Comparison of ENCODE assay signal across 13 cellular contexts in genomic region chr2:120661551-120661950, GRCh38.
DNase-seq lines count a peak whose midpoint lies in the region; ATAC-seq and TF ChIP-seq lines count a peak whose summit lies in the region.
"Had no signal": no experiment of that assay in that cellular context is flagged by ENCODE, and none has a peak within 500 bp of the region (broad histone marks: within the 10 kb centered on the region; RNA-seq: fewer than 3 reads in every experiment).

No MANE protein-coding gene starts in this region.

- no peak overlapping the region for H3K4ac ChIP-seq in IMR-90 (ENCODE audit: low read depth, low read length)

- in situ Hi-C loops in IMR-90 (cut with MboI; ENCODE audit: low sequenced_read_pairs) (no loop called here), G401 (cut with HindIII; ENCODE audit: low sequenced_read_pairs) (no loop called here)

- H3K27me3 ChIP-seq in IMR-90 (ENCODE audit: control insufficient read depth, insufficient read depth, low read length) (peaks cover 5% of the 10 kb centered on the region; the same call in 1 of the 2 replicates), iPS-20b (ENCODE audit: insufficient read depth, low read length) (peaks cover 57% of the 10 kb centered on the region)

- H2BK20ac ChIP-seq in IMR-90 (ENCODE audit: low read depth, low read length): no peak overlapping the region

- no peaks in the 10 kb centered on the region for H3K9me2 ChIP-seq in OCI-LY7 (ENCODE audit: insufficient read depth, low read length)

- dilution Hi-C loops in IMR-90 (cut with HindIII; ENCODE audit: low sequenced_read_pairs, unreplicated experiment): no loop called here

- BruUV-seq in IMR-90 (replicated peaks; lab: Mats Ljungman, UMichigan): no TSS peak
- BruUV-seq in OCI-LY7 (replicated peaks; lab: Mats Ljungman, UMichigan): no TSS peak

- no peak for TF ChIP-seq POLR2A in IMR-90 (IDR thresholded peaks at IDR 0.05; ENCODE audit: low read depth, low read length)

- H2BK5ac ChIP-seq in IMR-90 (ENCODE audit: low read depth, low read length, poor library complexity, severe bottlenecking): no peak overlapping the region

- intact Hi-C loops in IMR-90 (cut with micrococcal nuclease) (no loop called here), OCI-LY7 (cut with micrococcal nuclease; ENCODE audit: unreplicated experiment) (no loop called here)

- DNase-seq in IMR-90 (no peak), putamen (ENCODE audit: low spot score) (peak; percentile 64), G401 (ENCODE audit: low spot score) (no peak), NCI-H187 treated with DMSO at 0.1 percent for 48 hours (lab: John Stamatoyannopoulos, UW) (no peak), OCI-LY7 (ENCODE audit: low spot score) (no peak), DMS153 treated with DMSO at 0.1 percent for 48 hours (lab: John Stamatoyannopoulos, UW; ENCODE audit: unreplicated experiment) (no peak)
- DNase-seq: activated CD8-positive, alpha-beta T cell treated with anti-CD3 and anti-CD28 coated beads for 36 hours; erythroblast; left lung; SW 1271 had no signal

- peak; percentile 62 for ATAC-seq in IMR-90 (ENCODE audit: low read depth)
- ATAC-seq: activated CD8-positive, alpha-beta T cell treated with anti-CD3 and anti-CD28 coated beads for 36 hours; left lung had no signal

- no peak overlapping the region for H3K23ac ChIP-seq in IMR-90 (ENCODE audit: low read depth, low read length)

- 0% methylated on average over 1 of the region's 16 CpGs; no CpG with 5 or more reads in 1 of the 2 experiments for WGBS in IMR-90 (ENCODE audit: extremely low coverage in 2 of 2, insufficient read length in 1 of 2), 2 experiments

- no peak overlapping the region for H2AK5ac ChIP-seq in IMR-90 (ENCODE audit: low read depth, low read length)

- no peak for TF ChIP-seq RAD21 in IMR-90 (IDR thresholded peaks at IDR 0.05; ENCODE audit: low read length)

- H3K4me1 ChIP-seq in IMR-90 (ENCODE audit: control insufficient read depth, insufficient read depth, low read length) (0 out of 2 replicates have a peak, but pooled peaks cover 1% of the 10 kb centered on the region), iPS-20b (ENCODE audit: insufficient read depth, low read length) (no peaks in the 10 kb centered on the region), OCI-LY7 (ENCODE audit: insufficient read depth, low read length, poor library complexity, severe bottlenecking) (no peaks in the 10 kb centered on the region)
- H3K4me1 ChIP-seq: left lung had no signal

- TF ChIP-seq CTCF in IMR-90 (conservative IDR thresholded peaks at IDR 0.05; ENCODE audit: low read depth, low read length) (no peak), brain (conservative IDR thresholded peaks at IDR 0.05) (no peak), OCI-LY7 (conservative IDR thresholded peaks at IDR 0.05; ENCODE audit: low read length) (no peak)

- no peaks in the 10 kb centered on the region; the same call in 1 of the 2 replicates for H3K9me1 ChIP-seq in IMR-90 (ENCODE audit: insufficient read depth, low read length)

- CTCF ChIA-PET in IMR-90 (lab: Yijun Ruan, JAX) (no interaction called here), OCI-LY7 (lab: Charles Lee; ENCODE audit: unreplicated experiment) (no interaction called here)

- H3K27ac ChIP-seq in IMR-90 (ENCODE audit: insufficient read depth, low read length) (no peak overlapping the region), iPS-20b (ENCODE audit: low read length) (no peak overlapping the region), OCI-LY7 (ENCODE audit: low read depth, low read length, poor library complexity, severe bottlenecking) (no peak overlapping the region)
- H3K27ac ChIP-seq: left lung had no signal

- POLR2A ChIA-PET in IMR-90 (lab: Charles Lee; ENCODE audit: unreplicated experiment) (no interaction called here), OCI-LY7 (lab: Charles Lee) (no interaction called here)

- peaks cover 14% of the 10 kb centered on the region for H3K27me3 Mint-ChIP-seq in brain
- H3K27me3 Mint-ChIP-seq: IgD-negative memory B cell had no signal

- H3K27ac Mint-ChIP-seq in brain: peak overlapping the region in 4 of 5 experiments; percentile 51 to 90 (median 72)
- H3K27ac Mint-ChIP-seq: activated CD8-positive, alpha-beta T cell treated with anti-CD3 and anti-CD28 coated beads for 36 hours; IgD-negative memory B cell had no signal

- peak overlapping the region; percentile 77 for H2AFZ ChIP-seq in IMR-90 (replicated peaks; ENCODE audit: low read length, poor library complexity)
- no peak overlapping the region for H2AFZ ChIP-seq in OCI-LY7 (ENCODE audit: low read length)

- H3K9ac ChIP-seq in IMR-90 (ENCODE audit: low read depth, low read length) (no peak overlapping the region), iPS-20b (ENCODE audit: low read depth, low read length) (no peak overlapping the region)

- no peak overlapping the region for H2BK120ac ChIP-seq in IMR-90 (ENCODE audit: low read depth, low read length)

- H3K56ac ChIP-seq in IMR-90 (ENCODE audit: extremely low read depth, insufficient read depth, low read length): no peak overlapping the region

- H3K4me2 ChIP-seq in IMR-90 (ENCODE audit: low read depth, low read length) (peak overlapping the region; percentile 33; the same call in 1 of the 2 replicates), OCI-LY7 (ENCODE audit: low read length) (no peak overlapping the region)

- peaks cover 15% of the 10 kb centered on the region for H3K36me3 Mint-ChIP-seq in brain

- H3K79me1 ChIP-seq in IMR-90 (ENCODE audit: low read depth in 1 of 2, low read length in 2 of 2): no peaks in the 10 kb centered on the region

- H2BK15ac ChIP-seq in IMR-90 (ENCODE audit: low read depth, low read length): no peak overlapping the region

- H3K9me3 Mint-ChIP-seq in brain: peaks cover 29 to 45% (median 32%) of the 10 kb centered on the region in 5 experiments

- H3K9me3 ChIP-seq in IMR-90 (ENCODE audit: control insufficient read depth, insufficient read depth, low read length): peaks cover 14% of the 10 kb centered on the region
- H3K9me3 ChIP-seq in iPS-20b (ENCODE audit: insufficient read depth, low read depth, low read length): peaks cover 8% of the 10 kb centered on the region; the same call in 1 of the 2 replicates
- peaks cover 7% of the 10 kb centered on the region; the same call in 1 of the 2 replicates for H3K9me3 ChIP-seq in OCI-LY7 (ENCODE audit: low read length)

- H3K36me3 ChIP-seq in IMR-90 (ENCODE audit: control insufficient read depth, insufficient read depth, low read length) (no peaks in the 10 kb centered on the region), iPS-20b (ENCODE audit: insufficient read depth, low read depth, low read length) (no peaks in the 10 kb centered on the region), OCI-LY7 (ENCODE audit: insufficient read depth, low read length) (no peaks in the 10 kb centered on the region)
- H3K36me3 ChIP-seq: left lung had no signal

- H2AK9ac ChIP-seq in IMR-90 (replicated peaks; ENCODE audit: low read depth, low read length, poor library complexity): no peak overlapping the region

- H4K5ac ChIP-seq in IMR-90 (ENCODE audit: low read depth, low read length): no peak overlapping the region

- no peak overlapping the region for H3K18ac ChIP-seq in IMR-90 (ENCODE audit: low read depth, low read length)

- H4K20me1 ChIP-seq in IMR-90 (ENCODE audit: insufficient read depth, low read length): no peaks in the 10 kb centered on the region
- no peaks in the 10 kb centered on the region for H4K20me1 ChIP-seq in OCI-LY7 (ENCODE audit: insufficient read depth, low read length)

- no peak overlapping the region; the same call in 1 of the 2 replicates for H4K91ac ChIP-seq in IMR-90 (ENCODE audit: insufficient read depth, low read depth, low read length)

- H3K14ac ChIP-seq in IMR-90 (replicated peaks; ENCODE audit: low read depth, low read length): no peak overlapping the region

- no peaks in the 10 kb centered on the region for H3K79me2 ChIP-seq in OCI-LY7 (ENCODE audit: insufficient read depth, low read depth, low read length)

- H3K4me3 ChIP-seq in IMR-90 (ENCODE audit: insufficient read depth, low read depth, low read length) (no peak overlapping the region), iPS-20b (ENCODE audit: low read length) (peak overlapping the region; percentile 37; the same call in 1 of the 2 replicates), OCI-LY7 (ENCODE audit: low read depth, low read length, poor library complexity, severe bottlenecking) (no peak overlapping the region)
- H3K4me3 ChIP-seq: left lung had no signal

- H3K4me3 Mint-ChIP-seq in brain: peak overlapping the region; percentile 21 to 76 (median 73)
- H3K4me3 Mint-ChIP-seq: activated CD8-positive, alpha-beta T cell treated with anti-CD3 and anti-CD28 coated beads for 36 hours; IgD-negative memory B cell had no signal

- peaks cover 52% of the 10 kb centered on the region for H3K4me1 Mint-ChIP-seq in brain
- H3K4me1 Mint-ChIP-seq: IgD-negative memory B cell had no signal

- no peak overlapping the region for H4K8ac ChIP-seq in IMR-90 (ENCODE audit: low read depth in 2 of 2, low read length in 2 of 2)

TF ChIP-seq in IMR-90, 13 proteins besides CTCF, POLR2A, EP300 and RAD21:
- TF ChIP-seq RFX5 (IDR thresholded peaks at IDR 0.05; ENCODE audit: low read depth, low read length) (no peak), BHLHE40 (IDR thresholded peaks at IDR 0.05; ENCODE audit: low read depth, low read length) (no peak)
